ENCODE assay signal across 8 cellular contexts in the genomic region with DNA sequence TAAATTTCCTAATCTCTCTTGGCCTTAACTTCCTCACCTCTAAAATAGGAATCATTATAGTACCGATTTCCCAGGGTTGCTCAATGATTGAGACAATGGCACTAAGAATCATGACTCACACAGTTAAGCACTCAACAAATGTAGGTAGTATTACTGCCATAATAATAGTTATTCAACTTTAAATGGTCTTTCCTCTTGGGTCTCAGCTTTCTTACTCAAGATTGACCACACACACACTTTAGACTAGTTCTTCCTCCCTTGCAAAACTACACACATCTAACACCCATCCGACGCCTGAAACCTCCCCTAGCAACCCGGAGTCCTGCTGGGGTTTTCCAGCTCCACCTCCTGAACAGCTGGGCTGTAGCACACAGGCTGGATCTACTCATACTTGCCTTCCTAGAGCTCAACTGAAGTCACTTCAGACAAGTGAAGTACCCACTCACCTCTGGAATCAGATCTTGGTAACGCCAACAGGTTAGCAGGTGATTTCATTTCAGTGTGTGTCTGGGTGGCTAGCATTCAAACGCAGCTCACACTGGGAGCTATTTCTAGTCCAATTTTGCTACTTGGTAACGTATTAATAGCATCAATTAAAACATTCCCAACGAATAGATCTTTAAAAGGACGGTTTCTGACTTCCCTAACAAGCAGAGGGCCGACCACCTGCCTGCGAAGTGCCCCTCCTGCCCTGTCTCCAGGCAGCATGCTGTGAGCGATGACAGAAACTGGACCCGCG. TPM values are rescaled to one million over a fixed set of nuclear protein-coding genes. Genes with fewer than 3 reads are reported as not detected.
A peak's percentile ranks its signal among the peaks of the same experiment; 100 is the strongest.
DNase-seq lines count a peak whose midpoint lies in the region; TF ChIP-seq lines count a peak whose summit lies in the region.

No MANE protein-coding gene starts in this region.

- H3K9me3 ChIP-seq in GM23248 (ENCODE audit: low read depth), result no peaks in the 10 kb centered on the region

- peaks cover 15% of the 10 kb centered on the region; the same call in 1 of the 2 replicates for H3F3A ChIP-seq in GM23248 (ENCODE audit: insufficient read depth)

- POLR2A ChIA-PET in GM10248 (lab: Yijun Ruan, JAX), result interaction anchor here (1.6 kb wide), 1 partner anchor 55 kb away, joined by 4 read pairs; no protein-coding TSS in a partner anchor

- H3K27me3 ChIP-seq in GM23248 (replicated peaks; ENCODE audit: insufficient read depth) (no peaks in the 10 kb centered on the region), KMS-11 (ENCODE audit: insufficient read depth, low read depth) (no peaks in the 10 kb centered on the region), kidney epithelial cell (ENCODE audit: control insufficient read depth, insufficient read depth, low read length) (no peaks in the 10 kb centered on the region)

- H3K79me2 ChIP-seq in GM23248 (ENCODE audit: insufficient read depth) (peaks cover 35% of the 10 kb centered on the region), KMS-11 (ENCODE audit: insufficient read depth, low read depth) (no peaks in the 10 kb centered on the region)

- H4K20me1 ChIP-seq in GM23248 (ENCODE audit: insufficient read depth), result no peaks in the 10 kb centered on the region
- H4K20me1 ChIP-seq in KMS-11 (ENCODE audit: insufficient read depth), result no peaks in the 10 kb centered on the region

- H3K4me3 ChIP-seq in GM23248 (peak overlapping the region; percentile 77), KMS-11 (IDR thresholded peaks at IDR 0.05; ENCODE audit: insufficient read depth, low read depth, low read length) (no peak overlapping the region), astrocyte of the spinal cord (ENCODE audit: low read depth, low read length) (peak overlapping the region; percentile 66), kidney epithelial cell (ENCODE audit: low read depth, low read length) (peak overlapping the region; percentile 87)

- WGBS in GM23248 (ENCODE audit: low coverage in 1 of 2, low lambda C conversion rate in 2 of 2, missing lambda C conversion rate in 2 of 2), 2 experiments, result 0 to 3% methylated on average over 14 of the region's 14 CpGs

- peak overlapping the region; percentile 44 for H3K27ac ChIP-seq in GM23248
- no peak overlapping the region for H3K27ac ChIP-seq in KMS-11

- H2AFZ ChIP-seq in GM23248 (peak overlapping the region; percentile 87), KMS-11 (ENCODE audit: low read depth) (peak overlapping the region; percentile 54; the same call in 1 of the 2 replicates)

- peaks cover 14% of the 10 kb centered on the region for H3K4me1 ChIP-seq in GM23248 (ENCODE audit: insufficient read depth)
- H3K4me1 ChIP-seq in KMS-11 (ENCODE audit: low read depth, poor library complexity, severe bottlenecking), result peaks cover 14% of the 10 kb centered on the region

- H3K4me2 ChIP-seq in GM23248 (ENCODE audit: unreplicated experiment) (peak overlapping the region; percentile 84), KMS-11 (peak overlapping the region; percentile 91)

- peak overlapping the region; percentile 69 for H3K9ac ChIP-seq in GM23248
- peak overlapping the region; percentile 49; the same call in 1 of the 2 replicates for H3K9ac ChIP-seq in KMS-11

- CTCF ChIA-PET in GM10248 (lab: Yijun Ruan, JAX), result interaction anchor here (1.1 to 1.9 kb wide), 5 partner anchors 11 to 87 kb away, joined by 3 to 8 read pairs (median 4); no protein-coding TSS in a partner anchor

- DNase-seq in GM10248 (ENCODE audit: extremely low spot score) (peak; percentile 62), GM23248 (peak; percentile 89), SKM-1 treated with dmso at 0.1 percent for 144 hours (lab: John Stamatoyannopoulos, UW; ENCODE audit: unreplicated experiment) (peak; percentile 91), astrocyte of the spinal cord (ENCODE audit: low read depth, low spot score) (peak; percentile 80), kidney epithelial cell (ENCODE audit: low read depth) (peak; percentile 83), hippocampal formation (lab: John Stamatoyannopoulos, UW) (no peak)
- DNase-seq in stimulated activated CD4-positive, alpha-beta T cell treated with anti-CD3 and anti-CD28 coated beads, Interleukin-4, amount 100 ng/mL, for 1 hour, result peak; percentile 54

- TF ChIP-seq CTCF in GM10248 (IDR thresholded peaks at IDR 0.05; ENCODE audit: control extremely low read depth, extremely low read depth, low read depth, missing control alignments) (no peak), KMS-11 (conservative IDR thresholded peaks at IDR 0.05; ENCODE audit: low read depth, low read length) (no peak), astrocyte of the spinal cord (IDR thresholded peaks at IDR 0.05; ENCODE audit: low read depth, low read length) (no peak), kidney epithelial cell (IDR thresholded peaks at IDR 0.05; ENCODE audit: insufficient read depth, low read length, poor library complexity, severe bottlenecking) (no peak)

- no peaks in the 10 kb centered on the region for H3K9me2 ChIP-seq in GM23248 (ENCODE audit: insufficient read depth)

- in situ Hi-C loops in GM23248 (cut with MboI) (no loop called here), astrocyte of the spinal cord (cut with HindIII; ENCODE audit: low sequenced_read_pairs) (no loop called here)

- H3K36me3 ChIP-seq in GM23248 (ENCODE audit: low read depth), result no peaks in the 10 kb centered on the region
- no peaks in the 10 kb centered on the region for H3K36me3 ChIP-seq in KMS-11 (ENCODE audit: insufficient read depth)
- H3K36me3 ChIP-seq in kidney epithelial cell (ENCODE audit: control insufficient read depth, insufficient read depth, low read length), result no peaks in the 10 kb centered on the region

RNA-seq across cellular contexts. Expression of a gene that starts 1.2 kb away (rescaled TPM):
- total RNA-seq in GM23248 (2014; rRNA removed; shearing (Covaris generic)), result 29.6 and 35.8 TPM in 2 replicates
- polyA plus RNA-seq in GM23248 (2016; fragmentation: Nextera tagmentation; extraction: Ambion mirVana), result 57.5 TPM in 2 replicates
- total RNA-seq in kidney epithelial cell, result 73.3 and 110 TPM in 2 replicates

Comparison
In these comparisons a context has a peak if more than half of its experiments do, and no peak if none do; other contexts are left out.
1. DNase-seq: peak in GM10248 (single experiment), GM23248 (single experiment), SKM-1 treated with dmso at 0.1 percent for 144 hours (single experiment), astrocyte of the spinal cord (single experiment), kidney epithelial cell (single experiment) and stimulated activated CD4-positive, alpha-beta T cell treated with anti-CD3 and anti-CD28 coated beads, Interleukin-4, amount 100 ng/mL, for 1 hour (single experiment); none in hippocampal formation (0 of 2).